Comparison of ENCODE assay signal across 1 cellular context in genomic region chr2:132911726-132912724, GRCh38.
TF ChIP-seq lines count a peak whose summit lies in the region.

No MANE protein-coding gene starts in this region.

TF ChIP-seq in HepG2, 621 proteins besides CTCF, POLR2A, EP300 and RAD21 (continued from another document):
- TF ChIP-seq, protein P1, sequence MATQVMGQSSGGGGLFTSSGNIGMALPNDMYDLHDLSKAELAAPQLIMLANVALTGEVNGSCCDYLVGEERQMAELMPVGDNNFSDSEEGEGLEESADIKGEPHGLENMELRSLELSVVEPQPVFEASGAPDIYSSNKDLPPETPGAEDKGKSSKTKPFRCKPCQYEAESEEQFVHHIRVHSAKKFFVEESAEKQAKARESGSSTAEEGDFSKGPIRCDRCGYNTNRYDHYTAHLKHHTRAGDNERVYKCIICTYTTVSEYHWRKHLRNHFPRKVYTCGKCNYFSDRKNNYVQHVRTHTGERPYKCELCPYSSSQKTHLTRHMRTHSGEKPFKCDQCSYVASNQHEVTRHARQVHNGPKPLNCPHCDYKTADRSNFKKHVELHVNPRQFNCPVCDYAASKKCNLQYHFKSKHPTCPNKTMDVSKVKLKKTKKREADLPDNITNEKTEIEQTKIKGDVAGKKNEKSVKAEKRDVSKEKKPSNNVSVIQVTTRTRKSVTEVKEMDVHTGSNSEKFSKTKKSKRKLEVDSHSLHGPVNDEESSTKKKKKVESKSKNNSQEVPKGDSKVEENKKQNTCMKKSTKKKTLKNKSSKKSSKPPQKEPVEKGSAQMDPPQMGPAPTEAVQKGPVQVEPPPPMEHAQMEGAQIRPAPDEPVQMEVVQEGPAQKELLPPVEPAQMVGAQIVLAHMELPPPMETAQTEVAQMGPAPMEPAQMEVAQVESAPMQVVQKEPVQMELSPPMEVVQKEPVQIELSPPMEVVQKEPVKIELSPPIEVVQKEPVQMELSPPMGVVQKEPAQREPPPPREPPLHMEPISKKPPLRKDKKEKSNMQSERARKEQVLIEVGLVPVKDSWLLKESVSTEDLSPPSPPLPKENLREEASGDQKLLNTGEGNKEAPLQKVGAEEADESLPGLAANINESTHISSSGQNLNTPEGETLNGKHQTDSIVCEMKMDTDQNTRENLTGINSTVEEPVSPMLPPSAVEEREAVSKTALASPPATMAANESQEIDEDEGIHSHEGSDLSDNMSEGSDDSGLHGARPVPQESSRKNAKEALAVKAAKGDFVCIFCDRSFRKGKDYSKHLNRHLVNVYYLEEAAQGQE (IDR thresholded peaks at IDR 0.05; ENCODE audit: borderline replicate concordance in 1 of 2, low read depth in 1 of 2, low read length in 2 of 2), result no peak
- TF ChIP-seq CBX2 (IDR thresholded peaks at IDR 0.05; ENCODE audit: low read depth, low read length) (no peak), CBX2 (CRISPR knock-in tag; IDR thresholded peaks at IDR 0.05; ENCODE audit: low read depth) (no peak)
TF ChIP-seq in HepG2: peak in this region for 2.
